In genomic region chr3:98696296-98696695, GRCh38 we compare ENCODE assay signal across 6 cellular contexts.
DNase-seq lines count a peak whose midpoint lies in the region; TF ChIP-seq lines count a peak whose summit lies in the region.
"Not testable (repeated sequence)": the region's sequence is repeated elsewhere in the genome, so short reads cannot be mapped to it uniquely, and the experiment has no call there.

No MANE protein-coding gene starts in this region.

- peak overlapping the region; percentile 60 to 65; a peak in 3 of 4 replicates for H3K27ac ChIP-seq in SK-N-SH (ENCODE audit: low read depth in 2 of 2, low read length in 1 of 2)
- H3K27ac ChIP-seq in epithelial cell of prostate: peak overlapping the region; percentile 72

- H2AFZ ChIP-seq in SK-N-SH (ENCODE audit: low read depth): peak overlapping the region; percentile 45; the same call in 1 of the 2 replicates

- H3K4me2 ChIP-seq in SK-N-SH: not testable (repeated sequence)

- not testable (repeated sequence) for H3K27me3 ChIP-seq in SK-N-SH (ENCODE audit: insufficient read depth)

- not testable (repeated sequence) for H3K9me3 Mint-ChIP-seq in MCF 10A (ENCODE audit: unreplicated experiment); osteocyte (ENCODE audit: unreplicated experiment)

- H3K4me3 Mint-ChIP-seq in MCF 10A (ENCODE audit: unreplicated experiment); osteocyte (ENCODE audit: unreplicated experiment): not testable (repeated sequence)

- not testable (repeated sequence) for H4K20me1 ChIP-seq in SK-N-SH (ENCODE audit: insufficient read depth)

- TF ChIP-seq RAD21 in SK-N-SH (IDR thresholded peaks at IDR 0.05; ENCODE audit: low read length): not testable (repeated sequence)

- H3K9me3 ChIP-seq in SK-N-SH: not testable (repeated sequence)

- H3F3A ChIP-seq in SK-N-SH (replicated peaks; ENCODE audit: insufficient read depth): not testable (repeated sequence)

- H3K36me3 Mint-ChIP-seq in MCF 10A (ENCODE audit: insufficient read depth, unreplicated experiment); osteocyte (ENCODE audit: unreplicated experiment): not testable (repeated sequence)

- not testable (repeated sequence) for TF ChIP-seq EP300 in SK-N-SH (IDR thresholded peaks at IDR 0.05; ENCODE audit: borderline replicate concordance in 1 of 2, low read depth in 1 of 2, low read length in 1 of 2)

- CTCF ChIA-PET in SK-N-SH (lab: Yijun Ruan, JAX); MCF 10A (lab: Yijun Ruan, JAX): not testable (repeated sequence)

- not testable (repeated sequence) for H3K27me3 Mint-ChIP-seq in MCF 10A (ENCODE audit: insufficient read depth, unreplicated experiment); osteocyte (ENCODE audit: unreplicated experiment)

- WGBS in SK-N-SH (ENCODE audit: low lambda C conversion rate): 51% methylated on average over 3 of the region's 3 CpGs

- peak overlapping the region; percentile 54 for H3K27ac Mint-ChIP-seq in MCF 10A (ENCODE audit: low read depth, unreplicated experiment)
- H3K27ac Mint-ChIP-seq in osteocyte (ENCODE audit: unreplicated experiment): peak overlapping the region; percentile 84

- H3K9ac ChIP-seq in SK-N-SH: not testable (repeated sequence)

- BruUV-seq in MCF 10A (replicated peaks; lab: Mats Ljungman, UMichigan): not testable (repeated sequence)

- not testable (repeated sequence) for H3K4me3 ChIP-seq in SK-N-SH (ENCODE audit: low read depth in 2 of 2, low read length in 1 of 2)

- not testable (repeated sequence) for H3K9me2 ChIP-seq in SK-N-SH

- intact Hi-C loops in MCF 10A (cut with micrococcal nuclease): not testable (repeated sequence)

- POLR2A ChIA-PET in SK-N-SH (lab: Yijun Ruan, JAX): not testable (repeated sequence)
- POLR2A ChIA-PET in MCF 10A (lab: Yijun Ruan, JAX): interaction anchor here (0.7 kb wide), 1 partner anchor 39 kb away, joined by 3 read pairs; no protein-coding TSS in a partner anchor

- H3K4me1 ChIP-seq in SK-N-SH (ENCODE audit: control insufficient read depth in 1 of 2, insufficient read depth in 2 of 2, low read depth in 1 of 2, low read length in 1 of 2): not testable (repeated sequence)

- H3K79me2 ChIP-seq in SK-N-SH (ENCODE audit: insufficient read depth): not testable (repeated sequence)

- H3K36me3 ChIP-seq in SK-N-SH (replicated peaks in 1 of 2; ENCODE audit: control insufficient read depth in 1 of 2, insufficient read depth in 2 of 2, low read length in 1 of 2): not testable (repeated sequence)

- peak; percentile 14 for DNase-seq in ELR (ENCODE audit: low read depth)
- peak; percentile 12 for DNase-seq in M059J (ENCODE audit: low read depth)
- not testable (repeated sequence) for DNase-seq in SK-N-SH; MCF 10A (ENCODE audit: unreplicated experiment); epithelial cell of prostate (ENCODE audit: low read depth, low spot score); osteocyte (ENCODE audit: extremely low spot score, unreplicated experiment)

- TF ChIP-seq CTCF in SK-N-SH (IDR thresholded peaks at IDR 0.05); MCF 10A (IDR thresholded peaks at IDR 0.05; ENCODE audit: unreplicated experiment); osteocyte (IDR thresholded peaks at IDR 0.05): not testable (repeated sequence)

- H3K4me1 Mint-ChIP-seq in MCF 10A (ENCODE audit: insufficient read depth, unreplicated experiment) (peaks cover 12% of the 10 kb centered on the region), osteocyte (ENCODE audit: unreplicated experiment) (peaks cover 23% of the 10 kb centered on the region)
